Comparison of ENCODE assay signal across 25 cellular contexts in genomic region chr5:100792781-100793180, GRCh38.
DNase-seq lines count a peak whose midpoint lies in the region; ATAC-seq and TF ChIP-seq lines count a peak whose summit lies in the region.
"Had no signal": no experiment of that assay in that cellular context is flagged by ENCODE, and none has a peak within 500 bp of the region (broad histone marks: within the 10 kb centered on the region; RNA-seq: fewer than 3 reads in every experiment).

No MANE protein-coding gene starts in this region.

- H3F3A ChIP-seq in GM23338 (replicated peaks; ENCODE audit: low read depth) (no peaks in the 10 kb centered on the region), neural progenitor cell (ENCODE audit: low read depth) (no peaks in the 10 kb centered on the region)

- peak overlapping the region; percentile 11; the same call in 1 of the 2 replicates for H2AFZ ChIP-seq in GM23338
- no peak overlapping the region for H2AFZ ChIP-seq in neural progenitor cell (replicated peaks)
- H2AFZ ChIP-seq in osteoblast (ENCODE audit: low read length) = no peak overlapping the region

- no peak for TF ChIP-seq CTCF in GM23338 (conservative IDR thresholded peaks at IDR 0.05; ENCODE audit: low read depth in 2 of 2)
- TF ChIP-seq CTCF in foreskin keratinocyte (conservative IDR thresholded peaks at IDR 0.05) = no peak
- no peak for TF ChIP-seq CTCF in neural progenitor cell (IDR thresholded peaks at IDR 0.05)
- no peak for TF ChIP-seq CTCF in osteoblast (IDR thresholded peaks at IDR 0.05; ENCODE audit: extremely low read depth, low read depth, low read length)

- H4K20me1 ChIP-seq in BLaER1 (no peaks in the 10 kb centered on the region), GM23338 (replicated peaks; ENCODE audit: insufficient read depth) (no peaks in the 10 kb centered on the region), neural progenitor cell (ENCODE audit: low read depth) (no peaks in the 10 kb centered on the region), osteoblast (ENCODE audit: insufficient read depth, low read length) (no peaks in the 10 kb centered on the region)
- H4K20me1 ChIP-seq: BLaER1 treated with 17β-estradiol and CSF1 and Interleukin-3, amounts not matched to agents 10 nM and 100 nM had no signal

- H3K4me3 ChIP-seq in BLaER1 (no peak overlapping the region), GM23338 (no peak overlapping the region), neural progenitor cell (no peak overlapping the region), osteoblast (ENCODE audit: insufficient read depth, low read length) (no peak overlapping the region)
- H3K4me3 ChIP-seq: BLaER1 treated with 17β-estradiol and CSF1 and Interleukin-3, amounts not matched to agents 10 nM and 100 nM; GM12878 had no signal

- 0 out of 2 replicates have a peak, but pooled peaks cover 4% of the 10 kb centered on the region for H3K9me2 ChIP-seq in GM23338 (ENCODE audit: insufficient read depth)

- no peak for DNase-seq in GM23338 (ENCODE audit: low spot score)
- peak; percentile 2 to 23 for DNase-seq in foreskin keratinocyte
- DNase-seq in neural progenitor cell (ENCODE audit: low spot score) = peak; percentile 17
- no peak for DNase-seq in osteoblast (ENCODE audit: insufficient read length, low spot score, missing footprints)
- DNase-seq: CD4-positive, alpha-beta memory T cell; COR-L47; EL; GDM1; H9; Karpas-422; NCI-H1092 treated with DMSO at 0.1 percent for 48 hours; NCI-H1436; NCI-H187; NCI-H2081 treated with DMSO at 0.1 percent for 48 hours; NCI-H2171; NCI-H226; NCI-H510A; NCI-H69; SHP77 had no signal

- H3K9me3 Mint-ChIP-seq in GM23338 (peaks cover 22% of the 10 kb centered on the region), neural progenitor cell (no peaks in the 10 kb centered on the region)
- H3K9me3 Mint-ChIP-seq: H9 had no signal

- H3K4me1 ChIP-seq in BLaER1 (peaks cover 11% of the 10 kb centered on the region), GM23338 (ENCODE audit: insufficient read depth) (peaks cover 11% of the 10 kb centered on the region; the same call in 1 of the 2 replicates), foreskin keratinocyte (peaks cover 6% of the 10 kb centered on the region), neural progenitor cell (peaks cover 14% of the 10 kb centered on the region), osteoblast (ENCODE audit: insufficient read depth, low read length) (no peaks in the 10 kb centered on the region)

- H3K27me3 ChIP-seq in BLaER1 (no peaks in the 10 kb centered on the region), GM23338 (ENCODE audit: insufficient read depth) (no peaks in the 10 kb centered on the region), foreskin keratinocyte (no peaks in the 10 kb centered on the region), neural progenitor cell (no peaks in the 10 kb centered on the region), osteoblast (ENCODE audit: insufficient read depth, low read length) (no peaks in the 10 kb centered on the region)
- H3K27me3 ChIP-seq: BLaER1 treated with 17β-estradiol and CSF1 and Interleukin-3, amounts not matched to agents 10 nM and 100 nM had no signal

- peaks cover 2% of the 10 kb centered on the region for H3K27me3 Mint-ChIP-seq in GM23338 (ENCODE audit: insufficient read depth, low read depth, poor library complexity)
- H3K27me3 Mint-ChIP-seq in neural progenitor cell (ENCODE audit: insufficient read depth, low read depth) = no peaks in the 10 kb centered on the region
- H3K27me3 Mint-ChIP-seq: CD4-positive, alpha-beta memory T cell had no signal

- peaks cover 22% of the 10 kb centered on the region for H3K4me1 Mint-ChIP-seq in GM23338
- peaks cover 47% of the 10 kb centered on the region for H3K4me1 Mint-ChIP-seq in neural progenitor cell
- H3K4me1 Mint-ChIP-seq: CD4-positive, alpha-beta memory T cell had no signal

- H3K9ac ChIP-seq in BLaER1 = no peak overlapping the region
- H3K9ac ChIP-seq in neural progenitor cell = no peak overlapping the region
- H3K9ac ChIP-seq: BLaER1 treated with 17β-estradiol and CSF1 and Interleukin-3, amounts not matched to agents 10 nM and 100 nM had no signal

- H3K27ac Mint-ChIP-seq in GM23338 (0 out of 2 replicates have a peak overlapping the region, but pooled peaks have one; percentile 43), neural progenitor cell (peak overlapping the region; percentile 69)
- H3K27ac Mint-ChIP-seq: CD4-positive, alpha-beta memory T cell; H9 had no signal

- H3K79me2 ChIP-seq in GM23338 (replicated peaks; ENCODE audit: insufficient read depth) = no peaks in the 10 kb centered on the region
- H3K79me2 ChIP-seq in neural progenitor cell (ENCODE audit: low read depth) = no peaks in the 10 kb centered on the region
- H3K79me2 ChIP-seq in osteoblast (ENCODE audit: insufficient read depth, low read length) = no peaks in the 10 kb centered on the region

- peaks cover 4% of the 10 kb centered on the region for H3K36me3 Mint-ChIP-seq in GM23338 (ENCODE audit: low read depth)
- H3K36me3 Mint-ChIP-seq in neural progenitor cell = no peaks in the 10 kb centered on the region
- H3K36me3 Mint-ChIP-seq: CD4-positive, alpha-beta memory T cell had no signal

- H3K27ac ChIP-seq in BLaER1 = no peak overlapping the region
- H3K27ac ChIP-seq in GM23338 (ENCODE audit: low read depth) = no peak overlapping the region
- no peak overlapping the region for H3K27ac ChIP-seq in foreskin keratinocyte
- H3K27ac ChIP-seq in neural progenitor cell = no peak overlapping the region
- no peak overlapping the region for H3K27ac ChIP-seq in osteoblast (ENCODE audit: low read depth, low read length)
- H3K27ac ChIP-seq: BLaER1 treated with 17β-estradiol and CSF1 and Interleukin-3, amounts not matched to agents 10 nM and 100 nM; RWPE1 had no signal

- H3K36me3 ChIP-seq in BLaER1 (no peaks in the 10 kb centered on the region), GM23338 (ENCODE audit: insufficient read depth) (no peaks in the 10 kb centered on the region), neural progenitor cell (no peaks in the 10 kb centered on the region), osteoblast (ENCODE audit: insufficient read depth, low read length) (no peaks in the 10 kb centered on the region)

- H3K4me3 Mint-ChIP-seq in GM23338 = no peak overlapping the region
- H3K4me3 Mint-ChIP-seq in neural progenitor cell = no peak overlapping the region
- H3K4me3 Mint-ChIP-seq: CD4-positive, alpha-beta memory T cell; H9 had no signal

- ATAC-seq in GM23338 (no peak), foreskin keratinocyte (no peak), GM21423 (IDR thresholded peaks at IDR 0.05; ENCODE audit: unreplicated experiment) (no peak), HG03442 (IDR thresholded peaks at IDR 0.05; ENCODE audit: unreplicated experiment) (no peak)
- ATAC-seq: GM12878 had no signal

- peak overlapping the region; percentile 15; the same call in 1 of the 2 replicates for H3K4me2 ChIP-seq in BLaER1
- no peak overlapping the region for H3K4me2 ChIP-seq in GM23338
- H3K4me2 ChIP-seq in neural progenitor cell = no peak overlapping the region
- H3K4me2 ChIP-seq in osteoblast (ENCODE audit: insufficient read depth, low read length) = no peak overlapping the region

- H3K9me3 ChIP-seq in BLaER1 = peaks cover 19% of the 10 kb centered on the region
- H3K9me3 ChIP-seq in neural progenitor cell (ENCODE audit: low read depth) = no peaks in the 10 kb centered on the region
- no peaks in the 10 kb centered on the region for H3K9me3 ChIP-seq in osteoblast (ENCODE audit: low read depth, low read length)

TF ChIP-seq in GM23338, 12 proteins besides CTCF, POLR2A, EP300 and RAD21 (continues in another document):
- TF ChIP-seq ETS1 (IDR thresholded peaks at IDR 0.05) (no peak), EZH2phosphoT487 (IDR thresholded peaks at IDR 0.05; ENCODE audit: unreplicated experiment) (no peak)

Comparison
In these comparisons a context has a peak if more than half of its experiments do, and no peak if none do; other contexts are left out.
1. DNase-seq: peak in foreskin keratinocyte (2 of 2) and neural progenitor cell (single experiment); none in GM23338 (single experiment) and osteoblast (single experiment).